8 cellular contexts compared by ENCODE assay signal in genomic region chr7:19747740-19748339, GRCh38. TPM values are rescaled to one million over a fixed set of nuclear protein-coding genes. Genes with fewer than 3 reads are reported as not detected.
DNase-seq lines count a peak whose midpoint lies in the region; ATAC-seq, FAIRE-seq and TF ChIP-seq lines count a peak whose summit lies in the region.

No MANE protein-coding gene starts in this region.

- H3K4me1 Mint-ChIP-seq in HFFc6 (ENCODE audit: low read depth) (no peaks in the 10 kb centered on the region), naive B cell (no peaks in the 10 kb centered on the region)

- FAIRE-seq in bronchial epithelial cell (lab: Jason Lieb, UNC) = no peak

- H3K36me3 Mint-ChIP-seq in HFFc6 (ENCODE audit: low read depth) (no peaks in the 10 kb centered on the region), naive B cell (no peaks in the 10 kb centered on the region)

- ATAC-seq in naive B cell (ENCODE audit: low read depth in 2 of 2) (peak in 1 of 2 donors; percentile 35), HG02970 (IDR thresholded peaks at IDR 0.05; ENCODE audit: low FRiP score, unreplicated experiment) (no peak)

- H3K4me3 Mint-ChIP-seq in HFFc6 (no peak overlapping the region), naive B cell (no peak overlapping the region)

- peak; percentile 42 for DNase-seq in DMS153 (lab: John Stamatoyannopoulos, UW)
- no peak for DNase-seq in HFFc6
- peak; percentile 74 for DNase-seq in NCI-H510A treated with DMSO at 0.1 percent for 48 hours (lab: John Stamatoyannopoulos, UW)
- peak; percentile 44 for DNase-seq in bronchial epithelial cell (ENCODE audit: low read depth)
- peak; percentile 11 for DNase-seq in naive B cell
- no peak for DNase-seq in activated CD4-positive, alpha-beta T cell treated with anti-CD3 and anti-CD28 coated beads, Interleukin-2, amount 50 U/mL, for 48 hours
- no peak for DNase-seq in activated CD8-positive, alpha-beta memory T cell treated with anti-CD3 and anti-CD28 coated beads, Interleukin-2, amount 50 U/mL, for 4 hours

- no peaks in the 10 kb centered on the region for H3K9me3 Mint-ChIP-seq in HFFc6
- H3K9me3 Mint-ChIP-seq in naive B cell = no peaks in the 10 kb centered on the region

- peaks cover 2% of the 10 kb centered on the region for H3K27me3 Mint-ChIP-seq in HFFc6 (ENCODE audit: insufficient read depth)
- H3K27me3 Mint-ChIP-seq in naive B cell = peaks cover under 1 to 9% (median 5%) of the 10 kb centered on the region in 3 donors

- no peak overlapping the region for H3K4me3 ChIP-seq in bronchial epithelial cell (ENCODE audit: low read depth, low read length)

- no peaks in the 10 kb centered on the region for H3K27me3 ChIP-seq in bronchial epithelial cell (ENCODE audit: control insufficient read depth, insufficient read depth, low read length)

- H3K27ac Mint-ChIP-seq in HFFc6 (no peak overlapping the region), naive B cell (no peak overlapping the region)

- no peaks in the 10 kb centered on the region for H3K36me3 ChIP-seq in bronchial epithelial cell (ENCODE audit: control insufficient read depth, insufficient read depth, low read length)

- TF ChIP-seq CTCF in HFFc6 (IDR thresholded peaks at IDR 0.05) (peak; percentile 80), bronchial epithelial cell (IDR thresholded peaks at IDR 0.05; ENCODE audit: insufficient read depth, low read length, severe bottlenecking) (peak; percentile 49)

RNA-seq across cellular contexts. Expression of gene TMEM196, which starts 25.6 kb away (rescaled TPM):
- total RNA-seq in HFFc6 (2021; fragmentation: NEBNext Ultra II Directional; extraction: Animal tissue kit (Norgen Biotek cat#: 25700)) = not detected
- total RNA-seq in bronchial epithelial cell = not detected in 2 replicates
- not detected for polyA plus RNA-seq in naive B cell (ENCODE audit: low read depth in 6 of 6)

RNA-seq across cellular contexts. Expression of gene POLR1F, which starts 39.0 kb away (rescaled TPM):
- 10 to 100 TPM; 13.4 to 17.6 (median 15.5) TPM for total RNA-seq in HFFc6 (2021; fragmentation: NEBNext Ultra II Directional; extraction: Animal tissue kit (Norgen Biotek cat#: 25700))
- total RNA-seq in bronchial epithelial cell = 12.3 and 21.1 TPM in 2 replicates
- 10 to 100 TPM; 31.8 to 48.6 (median 39.7) TPM for polyA plus RNA-seq in naive B cell (ENCODE audit: low read depth in 6 of 6)

Comparison
In these comparisons a context has a peak if more than half of its experiments do, and no peak if none do; other contexts are left out.
1. DNase-seq: peak in DMS153 (single experiment), NCI-H510A treated with DMSO at 0.1 percent for 48 hours (single experiment), bronchial epithelial cell (single experiment) and naive B cell (single experiment); none in HFFc6 (single experiment), activated CD4-positive, alpha-beta T cell treated with anti-CD3 and anti-CD28 coated beads, Interleukin-2, amount 50 U/mL, for 48 hours (0 of 2) and activated CD8-positive, alpha-beta memory T cell treated with anti-CD3 and anti-CD28 coated beads, Interleukin-2, amount 50 U/mL, for 4 hours (single experiment).